In genomic region chr22:32255726-32256125, GRCh38 we compare ENCODE assay signal across 16 cellular contexts. TPM values are rescaled to one million over a fixed set of nuclear protein-coding genes. Genes with fewer than 3 reads are reported as not detected.
DNase-seq lines count a peak whose midpoint lies in the region; ATAC-seq and TF ChIP-seq lines count a peak whose summit lies in the region.
"Had no signal": no experiment of that assay in that cellular context is flagged by ENCODE, and none has a peak within 500 bp of the region (broad histone marks: within the 10 kb centered on the region; RNA-seq: fewer than 3 reads in every experiment).

No MANE protein-coding gene starts in this region.

- H3K9me2 ChIP-seq in hepatocyte (replicated peaks; ENCODE audit: insufficient read depth): no peaks in the 10 kb centered on the region

- H3K4me2 ChIP-seq in hepatocyte: no peak overlapping the region

- no peaks in the 10 kb centered on the region for H3K9me3 Mint-ChIP-seq in activated CD8-positive, alpha-beta T cell treated with anti-CD3 and anti-CD28 coated beads for 36 hours
- no peaks in the 10 kb centered on the region for H3K9me3 Mint-ChIP-seq in stimulated activated effector memory CD8-positive, alpha-beta T cell treated with anti-CD3 and anti-CD28 coated beads, Interleukin-12 subunit alpha, Interleukin-12 subunit beta, amount 100 ng/mL, for 72 hours

- H3K4me3 Mint-ChIP-seq in activated CD8-positive, alpha-beta T cell treated with anti-CD3 and anti-CD28 coated beads for 36 hours: no peak overlapping the region
- H3K4me3 Mint-ChIP-seq in stimulated activated effector memory CD8-positive, alpha-beta T cell treated with anti-CD3 and anti-CD28 coated beads, Interleukin-12 subunit alpha, Interleukin-12 subunit beta, amount 100 ng/mL, for 72 hours: no peak overlapping the region

- DNase-seq in A172 (ENCODE audit: low spot score): peak; percentile 9
- peak; percentile 12 for DNase-seq in HK-2 (ENCODE audit: unreplicated experiment)
- peak; percentile 3 for DNase-seq in activated CD8-positive, alpha-beta T cell treated with anti-CD3 and anti-CD28 coated beads for 36 hours
- peak; percentile 19 for DNase-seq in hepatocyte (ENCODE audit: low spot score)
- DNase-seq in NCI-H446 treated with DMSO at 0.1 percent for 48 hours (lab: John Stamatoyannopoulos, UW): no peak
- DNase-seq in sigmoid colon: no peak
- DNase-seq in stimulated activated effector memory CD8-positive, alpha-beta T cell treated with anti-CD3 and anti-CD28 coated beads, Interleukin-12 subunit alpha, Interleukin-12 subunit beta, amount 100 ng/mL, for 72 hours (ENCODE audit: low spot score in 2 of 2): no peak
- DNase-seq: HCEC 1CT, NCI-H146, NCI-H2081, NCI-H510A, NCI-H774, PC-3, SJCRH30 had no signal

- no peaks in the 10 kb centered on the region for H3K4me1 Mint-ChIP-seq in activated CD8-positive, alpha-beta T cell treated with anti-CD3 and anti-CD28 coated beads for 36 hours (ENCODE audit: low read depth)
- peaks cover 10% of the 10 kb centered on the region for H3K4me1 Mint-ChIP-seq in stimulated activated effector memory CD8-positive, alpha-beta T cell treated with anti-CD3 and anti-CD28 coated beads, Interleukin-12 subunit alpha, Interleukin-12 subunit beta, amount 100 ng/mL, for 72 hours

- no peak overlapping the region for H3K27ac Mint-ChIP-seq in activated CD8-positive, alpha-beta T cell treated with anti-CD3 and anti-CD28 coated beads for 36 hours
- no peak overlapping the region for H3K27ac Mint-ChIP-seq in stimulated activated effector memory CD8-positive, alpha-beta T cell treated with anti-CD3 and anti-CD28 coated beads, Interleukin-12 subunit alpha, Interleukin-12 subunit beta, amount 100 ng/mL, for 72 hours

- H3K9me3 ChIP-seq in hepatocyte (ENCODE audit: low read depth) (no peaks in the 10 kb centered on the region), sigmoid colon (no peaks in the 10 kb centered on the region)
- H3K9me3 ChIP-seq: SJCRH30 had no signal

- H3K27me3 ChIP-seq in hepatocyte (no peaks in the 10 kb centered on the region), sigmoid colon (no peaks in the 10 kb centered on the region)
- H3K27me3 ChIP-seq: SJCRH30 had no signal

- intact Hi-C loops in activated CD8-positive, alpha-beta T cell treated with anti-CD3 and anti-CD28 coated beads for 36 hours (cut with micrococcal nuclease): no loop called here
- intact Hi-C loops in sigmoid colon (cut with DNase I): no loop called here

- TF ChIP-seq CTCF in activated CD8-positive, alpha-beta T cell treated with anti-CD3 and anti-CD28 coated beads for 36 hours (IDR thresholded peaks at IDR 0.05): no peak
- no peak for TF ChIP-seq CTCF in hepatocyte (IDR thresholded peaks at IDR 0.05; ENCODE audit: poor library complexity)
- TF ChIP-seq CTCF in sigmoid colon (IDR thresholded peaks at IDR 0.05): no peak

- no peaks in the 10 kb centered on the region for H3K79me2 ChIP-seq in hepatocyte

- no peak overlapping the region for H3K27ac ChIP-seq in hepatocyte
- H3K27ac ChIP-seq in sigmoid colon: no peak overlapping the region
- H3K27ac ChIP-seq: C4-2B, HL-60, SJCRH30 had no signal

- H3K36me3 ChIP-seq in hepatocyte (replicated peaks; ENCODE audit: insufficient read depth, low read depth) (no peaks in the 10 kb centered on the region), sigmoid colon (no peaks in the 10 kb centered on the region)
- H3K36me3 ChIP-seq: SJCRH30 had no signal

- TF ChIP-seq EP300 in sigmoid colon (IDR thresholded peaks at IDR 0.05): no peak

- no peak for ATAC-seq in activated CD8-positive, alpha-beta T cell treated with anti-CD3 and anti-CD28 coated beads for 36 hours
- no peak for ATAC-seq in stimulated activated effector memory CD8-positive, alpha-beta T cell treated with anti-CD3 and anti-CD28 coated beads, Interleukin-12 subunit alpha, Interleukin-12 subunit beta, amount 100 ng/mL, for 72 hours
- ATAC-seq: PC-3 had no signal

- no peaks in the 10 kb centered on the region for H3K4me1 ChIP-seq in hepatocyte (ENCODE audit: insufficient read depth)
- H3K4me1 ChIP-seq in sigmoid colon: no peaks in the 10 kb centered on the region
- H3K4me1 ChIP-seq: SJCRH30 had no signal

- POLR2A ChIA-PET in activated CD8-positive, alpha-beta T cell treated with anti-CD3 and anti-CD28 coated beads for 36 hours (lab: Charles Lee): no interaction called here

- H3K4me3 ChIP-seq in hepatocyte (no peak overlapping the region), sigmoid colon (no peak overlapping the region)
- H3K4me3 ChIP-seq: SJCRH30 had no signal

- no peaks in the 10 kb centered on the region for H3K36me3 Mint-ChIP-seq in activated CD8-positive, alpha-beta T cell treated with anti-CD3 and anti-CD28 coated beads for 36 hours (ENCODE audit: low read depth)
- H3K36me3 Mint-ChIP-seq in stimulated activated effector memory CD8-positive, alpha-beta T cell treated with anti-CD3 and anti-CD28 coated beads, Interleukin-12 subunit alpha, Interleukin-12 subunit beta, amount 100 ng/mL, for 72 hours: no peaks in the 10 kb centered on the region

- peaks cover 22% of the 10 kb centered on the region for H3K27me3 Mint-ChIP-seq in activated CD8-positive, alpha-beta T cell treated with anti-CD3 and anti-CD28 coated beads for 36 hours

- no peak overlapping the region for H2AFZ ChIP-seq in hepatocyte

- no peaks in the 10 kb centered on the region for H4K20me1 ChIP-seq in hepatocyte (ENCODE audit: insufficient read depth, poor library complexity, severe bottlenecking)

- CTCF ChIA-PET in activated CD8-positive, alpha-beta T cell treated with anti-CD3 and anti-CD28 coated beads for 36 hours (lab: Charles Lee): interaction anchor here (1.5 kb wide), 1 partner anchor 10 kb away, joined by 4 read pairs; no protein-coding TSS in a partner anchor

- no peak for TF ChIP-seq POLR2A in sigmoid colon (IDR thresholded peaks at IDR 0.05)

- whole genome bisulfite sequencing in hepatocyte (ENCODE audit: low lambda C conversion rate, missing lambda C conversion rate): 89% methylated on average over 3 of the region's 3 CpGs
- WGBS in sigmoid colon, 2 donors: 74 to 78% methylated on average over 3 of the region's 3 CpGs

RNA-seq across cellular contexts. Expression of gene SLC5A4, which starts 0.6 kb away (rescaled TPM):
- not detected in 2 replicates for total RNA-seq in A172 (2014; rRNA removed; shearing (Covaris generic))
- total RNA-seq in activated CD8-positive, alpha-beta T cell treated with anti-CD3 and anti-CD28 coated beads for 36 hours: not detected
- 0.47 TPM in 1 of 2 replicates, not detected in the other for total RNA-seq in hepatocyte
- 0.07 TPM in 1 of 2 replicates, not detected in the other for polyA plus RNA-seq in hepatocyte
- total RNA-seq in sigmoid colon: 1 to 10 TPM in 1 of 4 donors, under 1 TPM in 1, not detected in 2; 0.36 to 1.1 TPM
- polyA plus RNA-seq in sigmoid colon: under 1 TPM in 1 of 3 donors, not detected in 2; 0.16 TPM
- total RNA-seq: PC-3 had no signal

RNA-seq across cellular contexts. Expression of gene RFPL2, which starts 50.9 kb away (rescaled TPM):
- not detected in 2 replicates for total RNA-seq in A172 (2014; rRNA removed; shearing (Covaris generic))
- total RNA-seq in activated CD8-positive, alpha-beta T cell treated with anti-CD3 and anti-CD28 coated beads for 36 hours: not detected
- 0.48 and 0.97 TPM in 2 replicates for total RNA-seq in hepatocyte
- 0.62 TPM in 1 of 2 replicates, not detected in the other for polyA plus RNA-seq in hepatocyte
- not detected for total RNA-seq in sigmoid colon
- not detected for polyA plus RNA-seq in sigmoid colon
- total RNA-seq: PC-3, SJCRH30 had no signal

Comparison
In these comparisons a context has a peak if more than half of its experiments do, and no peak if none do; other contexts are left out.
1. DNase-seq: peak in A172 (single experiment), HK-2 (single experiment), activated CD8-positive, alpha-beta T cell treated with anti-CD3 and anti-CD28 coated beads for 36 hours (single experiment) and hepatocyte (single experiment); none in NCI-H446 treated with DMSO at 0.1 percent for 48 hours (single experiment), sigmoid colon (single experiment) and stimulated activated effector memory CD8-positive, alpha-beta T cell treated with anti-CD3 and anti-CD28 coated beads, Interleukin-12 subunit alpha, Interleukin-12 subunit beta, amount 100 ng/mL, for 72 hours (0 of 2).